ENCODE assay signal across 1 cellular context in the genomic region with DNA sequence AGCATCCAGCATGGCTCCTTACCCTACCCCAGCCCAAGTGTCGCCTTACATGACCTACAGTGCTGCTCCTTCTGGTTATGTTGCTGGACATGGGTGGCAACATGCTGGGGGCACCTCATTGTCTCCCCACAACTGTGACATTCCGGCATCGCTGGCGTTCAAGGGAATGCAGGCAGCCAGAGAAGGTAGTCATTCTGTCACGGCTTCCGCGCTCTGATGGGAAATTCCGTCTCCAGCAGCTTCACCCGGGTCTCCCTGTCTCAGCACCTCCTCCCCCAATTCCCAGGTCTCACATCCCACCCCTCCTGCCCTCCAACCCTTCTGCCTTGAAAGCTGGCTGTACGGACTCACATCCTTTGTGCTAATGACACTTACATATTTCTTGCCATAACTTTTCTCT.
TF ChIP-seq lines count a peak whose summit lies in the region.

No MANE protein-coding gene starts in this region.

TF ChIP-seq in H1, 55 proteins besides CTCF, POLR2A, EP300 and RAD21 (continued from another document):
- TF ChIP-seq SIX5 (IDR thresholded peaks at IDR 0.05; ENCODE audit: low read depth, low read length): no peak
- no peak for TF ChIP-seq TAF7 (optimal IDR thresholded peaks at IDR 0.05; ENCODE audit: borderline replicate concordance, low read depth, low read length)
- TF ChIP-seq SAP30 (IDR thresholded peaks at IDR 0.05; ENCODE audit: insufficient read depth, insufficient replicate concordance, low read length): no peak
- no peak for TF ChIP-seq CHD2 (IDR thresholded peaks at IDR 0.05; ENCODE audit: low read length)
- no peak for TF ChIP-seq JUN (IDR thresholded peaks at IDR 0.05; ENCODE audit: low read depth, low read length)
- TF ChIP-seq HDAC2 (IDR thresholded peaks at IDR 0.05; ENCODE audit: borderline replicate concordance in 1 of 2, low read depth in 2 of 2, low read length in 2 of 2): peak in 1 of 2 experiments; percentile 87; a peak in 1 of 4 replicates
- TF ChIP-seq FOSL1 (IDR thresholded peaks at IDR 0.05; ENCODE audit: insufficient read depth, low read depth, low read length): no peak
- TF ChIP-seq YY1 (IDR thresholded peaks at IDR 0.05; ENCODE audit: low read depth, low read length): peak; percentile 33; the same call in 1 of the 2 replicates
- TF ChIP-seq TAF1 (IDR thresholded peaks at IDR 0.05; ENCODE audit: low read depth, low read length): no peak
- no peak for TF ChIP-seq SP1 (IDR thresholded peaks at IDR 0.05; ENCODE audit: low read depth, low read length)
- no peak for TF ChIP-seq CHD1 (IDR thresholded peaks at IDR 0.05; ENCODE audit: low read depth, low read length)
- peak; percentile 38 for TF ChIP-seq CTBP2 (IDR thresholded peaks at IDR 0.05; ENCODE audit: borderline replicate concordance, insufficient read depth, insufficient read length, low read length)
- TF ChIP-seq, protein P1, sequence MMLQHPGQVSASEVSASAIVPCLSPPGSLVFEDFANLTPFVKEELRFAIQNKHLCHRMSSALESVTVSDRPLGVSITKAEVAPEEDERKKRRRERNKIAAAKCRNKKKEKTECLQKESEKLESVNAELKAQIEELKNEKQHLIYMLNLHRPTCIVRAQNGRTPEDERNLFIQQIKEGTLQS (IDR thresholded peaks at IDR 0.05; ENCODE audit: insufficient read depth, low read depth, low read length): no peak
- no peak for TF ChIP-seq SP2 (IDR thresholded peaks at IDR 0.05; ENCODE audit: low read length)
- TF ChIP-seq TBP (IDR thresholded peaks at IDR 0.05; ENCODE audit: low read depth, low read length): no peak
- TF ChIP-seq TEAD4 (IDR thresholded peaks at IDR 0.05; ENCODE audit: low read depth, low read length): peak; percentile 93
- no peak for TF ChIP-seq GTF2F1 (IDR thresholded peaks at IDR 0.05; ENCODE audit: borderline replicate concordance, low read depth, low read length)
- TF ChIP-seq MAFK (IDR thresholded peaks at IDR 0.05; ENCODE audit: low read depth, low read length): no peak
- TF ChIP-seq SIN3A (conservative IDR thresholded peaks at IDR 0.05 in 1 of 2, IDR thresholded peaks at IDR 0.05 in 1 of 2; ENCODE audit: low read depth in 1 of 2, low read length in 2 of 2): no peak
- no peak for TF ChIP-seq BRCA1 (IDR thresholded peaks at IDR 0.05; ENCODE audit: low read depth, low read length)
- TF ChIP-seq KDM4A (IDR thresholded peaks at IDR 0.05; ENCODE audit: low read depth, low read length, severe bottlenecking): no peak
- TF ChIP-seq GABPA (IDR thresholded peaks at IDR 0.05; ENCODE audit: borderline replicate concordance, insufficient read depth, low read length): no peak
- TF ChIP-seq NRF1 (IDR thresholded peaks at IDR 0.05; ENCODE audit: low read depth, low read length): no peak
- no peak for TF ChIP-seq RFX5 (IDR thresholded peaks at IDR 0.05; ENCODE audit: borderline replicate concordance, low read depth, low read length)
- no peak for TF ChIP-seq RXRA (IDR thresholded peaks at IDR 0.05; ENCODE audit: insufficient read depth, low read depth, low read length)
- TF ChIP-seq, protein P2, sequence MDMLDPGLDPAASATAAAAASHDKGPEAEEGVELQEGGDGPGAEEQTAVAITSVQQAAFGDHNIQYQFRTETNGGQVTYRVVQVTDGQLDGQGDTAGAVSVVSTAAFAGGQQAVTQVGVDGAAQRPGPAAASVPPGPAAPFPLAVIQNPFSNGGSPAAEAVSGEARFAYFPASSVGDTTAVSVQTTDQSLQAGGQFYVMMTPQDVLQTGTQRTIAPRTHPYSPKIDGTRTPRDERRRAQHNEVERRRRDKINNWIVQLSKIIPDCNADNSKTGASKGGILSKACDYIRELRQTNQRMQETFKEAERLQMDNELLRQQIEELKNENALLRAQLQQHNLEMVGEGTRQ (IDR thresholded peaks at IDR 0.05; ENCODE audit: low read length): no peak
- no peak for TF ChIP-seq PHF8 (conservative IDR thresholded peaks at IDR 0.05; ENCODE audit: low read depth, low read length)
- TF ChIP-seq SP4 (IDR thresholded peaks at IDR 0.05; ENCODE audit: low read length): no peak
- no peak for TF ChIP-seq SIRT6 (IDR thresholded peaks at IDR 0.05; ENCODE audit: low read length)
- TF ChIP-seq CBX5 (IDR thresholded peaks at IDR 0.05; ENCODE audit: low read depth, low read length): no peak
TF ChIP-seq in H1: peak in this region for 5.
